Comparison of ENCODE assay signal across 17 cellular contexts in the genomic region with DNA sequence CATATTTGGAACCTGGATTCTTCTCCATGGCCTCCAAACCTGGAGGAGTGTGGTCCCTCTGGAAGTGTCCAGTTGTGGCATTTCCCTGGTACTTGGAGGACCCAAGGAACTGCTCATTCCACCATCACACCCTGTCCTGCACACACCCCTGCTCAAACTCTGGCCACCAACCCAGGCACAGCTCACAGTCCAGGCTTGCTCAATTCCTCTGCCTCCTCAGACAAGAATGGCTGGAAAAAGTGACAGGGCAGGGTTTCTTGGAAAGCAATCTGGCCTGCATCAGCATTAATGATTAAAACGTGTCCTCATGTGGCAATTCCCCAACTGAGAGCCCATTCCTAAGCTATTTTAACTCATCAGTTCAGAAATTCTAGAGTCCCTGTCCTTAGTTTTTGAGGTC. TPM values are rescaled to one million over a fixed set of nuclear protein-coding genes. Genes with fewer than 3 reads are reported as not detected.
DNase-seq lines count a peak whose midpoint lies in the region; ATAC-seq and TF ChIP-seq lines count a peak whose summit lies in the region.
"Had no signal": no experiment of that assay in that cellular context is flagged by ENCODE, and none has a peak within 500 bp of the region (broad histone marks: within the 10 kb centered on the region; RNA-seq: fewer than 3 reads in every experiment).

No MANE protein-coding gene starts in this region.

- H3K27me3 ChIP-seq in gastroesophageal sphincter (no peaks in the 10 kb centered on the region), aorta (ENCODE audit: control insufficient read depth in 1 of 2, insufficient read depth in 2 of 2, low read length in 1 of 2) (no peaks in the 10 kb centered on the region), Caco-2 (replicated peaks; ENCODE audit: control insufficient read depth, insufficient read depth, low read length) (no peaks in the 10 kb centered on the region)

- H3K4me1 ChIP-seq in gastroesophageal sphincter (no peaks in the 10 kb centered on the region), aorta (ENCODE audit: control insufficient read depth in 1 of 2, insufficient read depth in 2 of 2, low read length in 2 of 2) (no peaks in the 10 kb centered on the region), Caco-2 (no peaks in the 10 kb centered on the region)

- CTCF ChIA-PET in Caco-2 (lab: Charles Lee): no interaction called here

- TF ChIP-seq CTCF in gastroesophageal sphincter (IDR thresholded peaks at IDR 0.05): no peak
- no peak for TF ChIP-seq CTCF in omental fat pad (IDR thresholded peaks at IDR 0.05)
- TF ChIP-seq CTCF in Caco-2 (IDR thresholded peaks at IDR 0.05; ENCODE audit: insufficient read depth in 1 of 2, low read depth in 1 of 2, low read length in 1 of 2, severe bottlenecking in 1 of 2, unreplicated experiment in 1 of 2): no peak

- 11 to 17% methylated on average over 1 of the region's 1 CpG for WGBS in gastroesophageal sphincter (ENCODE audit: low coverage in 1 of 2), 2 donors
- WGBS in aorta, 2 donors: 16 to 29% methylated on average over 1 of the region's 1 CpG

- ATAC-seq in gastroesophageal sphincter (peak; percentile 93), omental fat pad (ENCODE audit: low FRiP score) (peak; percentile 65), aorta (ENCODE audit: low FRiP score) (peak; percentile 90)

- POLR2A ChIA-PET in Caco-2 (lab: Charles Lee): no interaction called here

- H3K36me3 ChIP-seq in gastroesophageal sphincter (no peaks in the 10 kb centered on the region), aorta (ENCODE audit: control insufficient read depth in 1 of 2, insufficient read depth in 2 of 2, low read length in 1 of 2) (no peaks in the 10 kb centered on the region), Caco-2 (ENCODE audit: control insufficient read depth, insufficient read depth, low read length) (no peaks in the 10 kb centered on the region)

- H3K4me3 Mint-ChIP-seq in Caco-2 (ENCODE audit: unreplicated experiment): no peak overlapping the region
- H3K4me3 Mint-ChIP-seq: CD4-positive, alpha-beta memory T cell; memory B cell; neural crest cell had no signal

- BruUV-seq in Caco-2 (replicated peaks; lab: Mats Ljungman, UMichigan): no TSS peak

- H3K9me3 Mint-ChIP-seq in Caco-2 (ENCODE audit: unreplicated experiment): no peaks in the 10 kb centered on the region
- H3K9me3 Mint-ChIP-seq: CD4-positive, alpha-beta memory T cell had no signal

- H3K4me3 ChIP-seq in gastroesophageal sphincter (no peak overlapping the region), aorta (ENCODE audit: low read length in 2 of 2) (no peak overlapping the region), Caco-2 (ENCODE audit: low read depth, low read length) (no peak overlapping the region)

- DNase-seq in amniotic epithelial cell (ENCODE audit: low read depth) (peak; percentile 50), omental fat pad (ENCODE audit: low spot score) (no peak), aorta (peak; percentile 75 to 80), GF-D8 (lab: John Stamatoyannopoulos, UW) (no peak), Caco-2 (no peak)
- no peak for DNase-seq in activated naive CD4-positive, alpha-beta T cell treated with anti-CD3 and anti-CD28 coated beads, Interleukin-2, amount 50 U/mL, for 16 hours
- DNase-seq: activated CD4-positive, alpha-beta T cell treated with anti-CD3 and anti-CD28 coated beads for 48 hours; CD4-positive, alpha-beta memory T cell; EL; NCI-H226; SIG-M5; stimulated activated naive CD4-positive, alpha-beta T cell treated with Interleukin-2 at 50 U/mL for 16 hours; T-helper 9 cell had no signal

- H3K9me3 ChIP-seq in gastroesophageal sphincter (no peaks in the 10 kb centered on the region), aorta (ENCODE audit: control insufficient read depth, low read length) (no peaks in the 10 kb centered on the region), Caco-2 (peaks cover 15% of the 10 kb centered on the region; the same call in 1 of the 2 replicates)

- intact Hi-C loops in aorta (cut with DNase I) (no loop called here), Caco-2 (cut with micrococcal nuclease; ENCODE audit: unreplicated experiment) (no loop called here)

- H3K36me3 Mint-ChIP-seq in Caco-2 (ENCODE audit: insufficient read depth, unreplicated experiment): no peaks in the 10 kb centered on the region
- H3K36me3 Mint-ChIP-seq: CD4-positive, alpha-beta memory T cell had no signal

- no peaks in the 10 kb centered on the region for H3K27me3 Mint-ChIP-seq in Caco-2 (ENCODE audit: insufficient read depth, unreplicated experiment)

- peaks cover 7% of the 10 kb centered on the region for H3K4me1 Mint-ChIP-seq in Caco-2 (ENCODE audit: low read depth, unreplicated experiment)
- H3K4me1 Mint-ChIP-seq: CD4-positive, alpha-beta memory T cell; memory B cell had no signal

- H3K27ac ChIP-seq in gastroesophageal sphincter (peak overlapping the region in 1 of 4 donors; percentile 54), aorta (ENCODE audit: low read depth in 1 of 2, low read length in 2 of 2) (no peak overlapping the region)
- H3K27ac ChIP-seq: HL-60 had no signal

- no peak overlapping the region for H3K27ac Mint-ChIP-seq in Caco-2 (ENCODE audit: unreplicated experiment)
- H3K27ac Mint-ChIP-seq: CD4-positive, alpha-beta memory T cell; memory B cell had no signal

- TF ChIP-seq POLR2A in gastroesophageal sphincter (IDR thresholded peaks at IDR 0.05): no peak

- TF ChIP-seq EP300 in gastroesophageal sphincter (IDR thresholded peaks at IDR 0.05): no peak

RNA-seq across cellular contexts. Expression of gene TPST1, which starts 17.2 kb away (rescaled TPM):
- total RNA-seq in gastroesophageal sphincter: 10 to 100 TPM; 11.0 to 25.3 (median 19.8) TPM
- total RNA-seq in omental fat pad: 10 to 100 TPM; 16.4 to 63.2 (median 24.3) TPM
- total RNA-seq in aorta: 10 to 100 TPM; 22.0 to 38.8 TPM
- 10 to 100 TPM in 1 of 2 donors, 1 to 10 TPM in 1; 7.1 to 10.3 TPM for polyA plus RNA-seq in aorta
- 31.0 and 32.8 TPM in 2 replicates for total RNA-seq in Caco-2 (2022)

Comparison
In these comparisons a context has a peak if more than half of its experiments do, and no peak if none do; other contexts are left out.
1. DNase-seq: peak in amniotic epithelial cell (single experiment) and aorta (2 of 2); none in omental fat pad (single experiment), GF-D8 (single experiment), activated naive CD4-positive, alpha-beta T cell treated with anti-CD3 and anti-CD28 coated beads, Interleukin-2, amount 50 U/mL, for 16 hours (single experiment) and Caco-2 (0 of 2).
2. Peak in every context shown above with its lines, with median percentiles within 50 percentile points of each other: ATAC-seq.